8 cellular contexts compared by ENCODE assay signal in the genomic region with DNA sequence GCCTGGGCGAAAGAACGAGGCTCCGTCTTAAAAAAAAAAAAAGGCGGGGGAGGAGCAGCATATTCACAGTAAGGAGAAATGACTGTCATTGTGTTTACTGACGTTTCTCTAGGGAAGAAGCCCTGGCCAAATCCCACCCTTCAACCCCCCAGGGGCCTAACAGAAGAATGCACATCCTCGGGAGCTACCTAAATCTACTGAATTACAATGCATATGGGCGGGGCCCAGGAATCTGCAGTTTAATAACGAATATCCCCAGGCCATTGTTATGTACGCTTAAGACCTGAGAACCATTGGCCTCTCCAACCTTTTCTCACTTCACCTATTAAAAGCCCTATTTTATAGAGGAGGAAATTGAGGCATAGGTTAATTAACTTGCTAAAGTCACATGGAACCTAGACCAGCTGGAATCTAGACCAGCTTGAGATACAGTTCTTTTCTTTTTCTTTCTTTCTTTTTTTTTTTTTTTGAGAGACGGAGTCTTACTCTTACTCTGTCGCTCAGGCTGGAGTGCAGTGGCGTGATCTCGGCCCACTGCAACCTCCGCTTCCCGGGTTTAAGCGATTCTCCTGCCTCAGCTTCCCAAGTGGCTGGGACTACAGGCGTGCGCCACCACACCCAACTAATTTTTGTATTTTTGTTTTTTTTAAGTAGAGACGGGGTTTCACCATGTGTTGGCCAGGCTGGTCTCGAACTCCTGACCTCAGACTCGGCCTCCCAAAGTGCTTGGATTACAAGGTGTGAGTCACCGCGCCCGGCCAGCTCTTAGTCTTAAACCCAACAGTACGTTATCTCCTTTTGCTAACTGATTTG. TPM values are rescaled to one million over a fixed set of nuclear protein-coding genes. Genes with fewer than 3 reads are reported as not detected.
A peak's percentile ranks its signal among the peaks of the same experiment; 100 is the strongest.
DNase-seq lines count a peak whose midpoint lies in the region; ATAC-seq and TF ChIP-seq lines count a peak whose summit lies in the region.

No MANE protein-coding gene starts in this region.

- no peak overlapping the region for H2BK20ac ChIP-seq in H9 (ENCODE audit: low read depth, low read length, poor library complexity, severe bottlenecking)

- no peak overlapping the region for H4K91ac ChIP-seq in H9 (ENCODE audit: insufficient read length, low read depth, low read length)

- peaks cover 3% of the 10 kb centered on the region for H3K36me3 ChIP-seq in hepatocyte (replicated peaks; ENCODE audit: insufficient read depth, low read depth)

- H3K27me3 ChIP-seq in H9 (ENCODE audit: insufficient read depth, low read length) (no peaks in the 10 kb centered on the region), hepatocyte (no peaks in the 10 kb centered on the region)

- H3K23me2 ChIP-seq in H9 (ENCODE audit: insufficient read length, low read depth, low read length, poor library complexity, severe bottlenecking): no peaks in the 10 kb centered on the region

- peak overlapping the region; percentile 50 for H2BK5ac ChIP-seq in H9 (ENCODE audit: insufficient read length, low read length)

- H3K4me1 Mint-ChIP-seq in H9: peaks cover 8 to 19% of the 10 kb centered on the region in 2 experiments

- H2BK12ac ChIP-seq in H9 (ENCODE audit: insufficient read length, low read depth, low read length): no peak overlapping the region

- H3K4me3 ChIP-seq in hepatocyte (no peak overlapping the region), skin epidermis (peak overlapping the region in 6 of 7 experiments; percentile 57 to 100 (median 96))

- H3K79me2 ChIP-seq in H9 (ENCODE audit: insufficient read depth, low read length) (peaks cover 17% of the 10 kb centered on the region; the same call in 1 of the 2 replicates), hepatocyte (peaks cover 38% of the 10 kb centered on the region)

- H3K4me2 ChIP-seq in H9 (ENCODE audit: insufficient read depth, insufficient read length, low read length) (peak overlapping the region; percentile 27), hepatocyte (peak overlapping the region; percentile 67)

- H3K4me1 ChIP-seq in H9 (ENCODE audit: insufficient read depth, low read length) (no peaks in the 10 kb centered on the region), hepatocyte (ENCODE audit: insufficient read depth) (peaks cover 8% of the 10 kb centered on the region)

- TF ChIP-seq CTCF in H9 (conservative IDR thresholded peaks at IDR 0.05) (no peak), VCaP (conservative IDR thresholded peaks at IDR 0.05) (no peak), hepatocyte (IDR thresholded peaks at IDR 0.05; ENCODE audit: poor library complexity) (no peak)

- H3K4me3 Mint-ChIP-seq in H9: peak overlapping the region; percentile 94 to 99

- H3K18ac ChIP-seq in H9 (ENCODE audit: insufficient read length, low read depth, low read length): peak overlapping the region; percentile 77

- H2BK15ac ChIP-seq in H9 (ENCODE audit: low read depth, low read length): no peak overlapping the region

- DNase-seq in H9: peak; percentile 91
- DNase-seq in hepatocyte (ENCODE audit: low spot score): no peak
- no peak for DNase-seq in middle frontal gyrus (ENCODE audit: extremely low spot score, low spot score)
- DNase-seq in DMS79 treated with DMSO at 0.1 percent for 48 hours (lab: John Stamatoyannopoulos, UW): no peak
- DNase-seq in DMS153 (lab: John Stamatoyannopoulos, UW): no peak

- peaks cover 3 to 8% of the 10 kb centered on the region in 2 experiments for H3K9me3 Mint-ChIP-seq in H9

- H4K20me1 ChIP-seq in H9 (ENCODE audit: control insufficient read depth, insufficient read depth, insufficient read length) (peaks cover 2% of the 10 kb centered on the region), hepatocyte (ENCODE audit: insufficient read depth, poor library complexity, severe bottlenecking) (peaks cover 4% of the 10 kb centered on the region)

- WGBS in H9 (ENCODE audit: extremely low coverage, insufficient read length, low lambda C conversion rate): no CpG with 5 or more reads among the region's 25 CpGs
- 86% methylated on average over 25 of the region's 25 CpGs for WGBS in hepatocyte (ENCODE audit: low lambda C conversion rate, missing lambda C conversion rate)

- no peaks in the 10 kb centered on the region for H3K27me3 Mint-ChIP-seq in H9 (ENCODE audit: low read depth)

- H4K5ac ChIP-seq in H9 (ENCODE audit: insufficient read length, low read depth, low read length): peak overlapping the region; percentile 87

- no peak overlapping the region for H3K4ac ChIP-seq in H9 (ENCODE audit: low read depth, low read length)

- H2AFZ ChIP-seq in H9 (ENCODE audit: low read length) (peak overlapping the region; percentile 61), hepatocyte (peak overlapping the region; percentile 62)

- ATAC-seq in GM21447 (IDR thresholded peaks at IDR 0.05; ENCODE audit: unreplicated experiment): no peak

- H3K56ac ChIP-seq in H9 (ENCODE audit: insufficient read length, low read depth, low read length): no peak overlapping the region

- peak overlapping the region; percentile 26; the same call in 1 of the 2 replicates for H3K14ac ChIP-seq in H9 (ENCODE audit: insufficient read depth, low read length)

- no peak overlapping the region for H4K8ac ChIP-seq in H9 (replicated peaks; ENCODE audit: insufficient read length, low read depth, low read length)

- H3K27ac Mint-ChIP-seq in H9: peak overlapping the region; percentile 96 to 100 (median 97)

- no peak overlapping the region for H2BK120ac ChIP-seq in H9 (ENCODE audit: low read depth, low read length, poor library complexity, severe bottlenecking)

- H3K9ac ChIP-seq in H9 (ENCODE audit: extremely low read depth, insufficient read length, low read length): no peak overlapping the region

- peak overlapping the region; percentile 47 for H3T11ph ChIP-seq in H9 (ENCODE audit: low read length)

- no peak overlapping the region for H2AK5ac ChIP-seq in H9 (ENCODE audit: insufficient read length, low read length)

- H3K79me1 ChIP-seq in H9 (ENCODE audit: insufficient read depth, low read depth, low read length, poor library complexity, severe bottlenecking): peaks cover 4% of the 10 kb centered on the region

- no peak overlapping the region for H3K23ac ChIP-seq in H9 (ENCODE audit: insufficient read length, low read depth, low read length)

- H3K27ac ChIP-seq in H9 (ENCODE audit: insufficient read length, low read depth, low read length) (peak overlapping the region; percentile 92), VCaP (peak overlapping the region; percentile 94), hepatocyte (peak overlapping the region; percentile 96), skin epidermis (peak overlapping the region in 13 of 21 experiments; percentile 79 to 98 (median 93))

- H3K9me3 ChIP-seq in H9 (ENCODE audit: control insufficient read depth, low read depth, low read length) (no peaks in the 10 kb centered on the region), hepatocyte (ENCODE audit: low read depth) (no peaks in the 10 kb centered on the region)

- no peaks in the 10 kb centered on the region for H3K9me2 ChIP-seq in hepatocyte (replicated peaks; ENCODE audit: insufficient read depth)

- peaks cover 20 to 38% (median 28%) of the 10 kb centered on the region in 3 experiments for H3K36me3 Mint-ChIP-seq in H9 (ENCODE audit: insufficient read depth in 1 of 3, low read depth in 3 of 3)

RNA-seq across cellular contexts. Expression of gene RIF1, which starts 0.7 kb away (rescaled TPM):
- 118 and 123 TPM in 2 replicates for total RNA-seq in H9 (2021)
- total RNA-seq in hepatocyte: 28.0 and 30.8 TPM in 2 replicates
- 12.7 and 15.7 TPM in 2 replicates for polyA plus RNA-seq in hepatocyte

RNA-seq across cellular contexts. Expression of gene TNFAIP6, which starts 51.6 kb away (rescaled TPM):
- total RNA-seq in H9 (2021) (0.81 and 1.2 TPM in 2 replicates), hepatocyte (9.0 and 13.0 TPM in 2 replicates)
- polyA plus RNA-seq in hepatocyte: 9.8 and 10.5 TPM in 2 replicates
